Comparison of ENCODE assay signal across 24 cellular contexts in genomic region chr18:14748496-14748895, GRCh38. TPM values are rescaled to one million over a fixed set of nuclear protein-coding genes. Genes with fewer than 3 reads are reported as not detected.
DNase-seq lines count a peak whose midpoint lies in the region; ATAC-seq and TF ChIP-seq lines count a peak whose summit lies in the region.
"Had no signal": no experiment of that assay in that cellular context is flagged by ENCODE, and none has a peak within 500 bp of the region (broad histone marks: within the 10 kb centered on the region; RNA-seq: fewer than 3 reads in every experiment).

No MANE protein-coding gene starts in this region.

- DNase-seq in activated naive CD4-positive, alpha-beta T cell treated with anti-CD3 and anti-CD28 coated beads, Interleukin-2, amount 50 U/mL, for 16 hours = no peak
- DNase-seq in T-helper 17 cell = no peak
- DNase-seq in iPS DF 6.9 (ENCODE audit: low read depth, low spot score) = no peak
- DNase-seq in tibial nerve (ENCODE audit: low spot score in 2 of 2) = no peak
- no peak for DNase-seq in islet precursor cell
- DNase-seq: MG63; NCI-H1417 treated with DMSO at 0.1 percent for 48 hours; NK-92 treated with Interleukin-12 subunit alpha and Interleukin-12 subunit beta, amount 100 ng/mL, for 24 hours; SJCRH30; stomach had no signal

- no peak overlapping the region for H3K27ac ChIP-seq in iPS DF 6.9 (ENCODE audit: low read length)
- H3K27ac ChIP-seq in tibial nerve = peak overlapping the region in 2 of 4 donors; percentile 47 to 81
- H3K27ac ChIP-seq: adrenal gland, C4-2B, Peyer's patch, SJCRH30, stomach, upper lobe of left lung had no signal

- H3K36me3 Mint-ChIP-seq in activated naive CD4-positive, alpha-beta T cell treated with anti-CD3 and anti-CD28 coated beads, Interleukin-2, amount 50 U/mL, for 24 hours = no peaks in the 10 kb centered on the region
- no peaks in the 10 kb centered on the region for H3K36me3 Mint-ChIP-seq in T-helper 17 cell (ENCODE audit: low read depth)
- H3K36me3 Mint-ChIP-seq: IgD-negative memory B cell had no signal

- no peak for TF ChIP-seq CTCF in tibial nerve (IDR thresholded peaks at IDR 0.05)

- H3K4me3 Mint-ChIP-seq in activated naive CD4-positive, alpha-beta T cell treated with anti-CD3 and anti-CD28 coated beads, Interleukin-2, amount 50 U/mL, for 24 hours = peak overlapping the region; percentile 73
- H3K4me3 Mint-ChIP-seq in T-helper 17 cell = peak overlapping the region; percentile 74
- H3K4me3 Mint-ChIP-seq: activated T-helper 17 cell treated with anti-CD3 and anti-CD28 coated beads, Interleukin-2, amount 50 U/mL, for 72 hours; IgD-negative memory B cell had no signal

- peaks cover 6% of the 10 kb centered on the region for H3K4me1 Mint-ChIP-seq in activated naive CD4-positive, alpha-beta T cell treated with anti-CD3 and anti-CD28 coated beads, Interleukin-2, amount 50 U/mL, for 24 hours
- H3K4me1 Mint-ChIP-seq in T-helper 17 cell = no peaks in the 10 kb centered on the region
- H3K4me1 Mint-ChIP-seq: activated T-helper 17 cell treated with anti-CD3 and anti-CD28 coated beads, Interleukin-2, amount 50 U/mL, for 72 hours; IgD-negative memory B cell had no signal

- H3K27ac Mint-ChIP-seq in activated naive CD4-positive, alpha-beta T cell treated with anti-CD3 and anti-CD28 coated beads, Interleukin-2, amount 50 U/mL, for 24 hours = no peak overlapping the region
- H3K27ac Mint-ChIP-seq in T-helper 17 cell = no peak overlapping the region
- H3K27ac Mint-ChIP-seq: activated T-helper 17 cell treated with anti-CD3 and anti-CD28 coated beads, Interleukin-2, amount 50 U/mL, for 72 hours; IgD-negative memory B cell had no signal

- no peaks in the 10 kb centered on the region for H3K9me3 ChIP-seq in T-helper 17 cell (ENCODE audit: control insufficient read depth, low read length, poor library complexity, severe bottlenecking)
- H3K9me3 ChIP-seq in iPS DF 6.9 (ENCODE audit: control insufficient read depth, insufficient read depth, low read length) = no peaks in the 10 kb centered on the region
- H3K9me3 ChIP-seq in tibial nerve = peaks cover 0 to 4% (median 0%) of the 10 kb centered on the region in 4 donors
- H3K9me3 ChIP-seq: adrenal gland, MG63, SJCRH30 had no signal

- H3K27me3 ChIP-seq in iPS DF 6.9 (ENCODE audit: control insufficient read depth, insufficient read depth, low read length) (peaks cover 13% of the 10 kb centered on the region; the same call in 1 of the 2 replicates), tibial nerve (no peaks in the 10 kb centered on the region)
- H3K27me3 ChIP-seq: MG63, Peyer's patch, SJCRH30, upper lobe of left lung had no signal

- no CpG with 5 or more reads among the region's 15 CpGs for WGBS in iPS DF 6.9 (ENCODE audit: insufficient coverage, insufficient read length)
- 38 to 67% methylated on average over 15 of the region's 15 CpGs for WGBS in tibial nerve, 2 donors

- H3K4me1 ChIP-seq in iPS DF 6.9 (ENCODE audit: control insufficient read depth, insufficient read depth, low read length) = no peaks in the 10 kb centered on the region
- H3K4me1 ChIP-seq in tibial nerve = no peaks in the 10 kb centered on the region
- H3K4me1 ChIP-seq: adrenal gland, Peyer's patch, SJCRH30 had no signal

- H3K36me3 ChIP-seq in iPS DF 6.9 (ENCODE audit: control insufficient read depth, insufficient read depth, low read length) (no peaks in the 10 kb centered on the region), tibial nerve (no peaks in the 10 kb centered on the region)
- H3K36me3 ChIP-seq: adrenal gland, MG63, Peyer's patch, SJCRH30, stomach, upper lobe of left lung had no signal

- peaks cover 13% of the 10 kb centered on the region for H3K27me3 Mint-ChIP-seq in activated naive CD4-positive, alpha-beta T cell treated with anti-CD3 and anti-CD28 coated beads, Interleukin-2, amount 50 U/mL, for 24 hours
- H3K27me3 Mint-ChIP-seq in T-helper 17 cell = peaks cover 4% of the 10 kb centered on the region
- H3K27me3 Mint-ChIP-seq: IgD-negative memory B cell had no signal

- no peaks in the 10 kb centered on the region for H3K9me3 Mint-ChIP-seq in activated naive CD4-positive, alpha-beta T cell treated with anti-CD3 and anti-CD28 coated beads, Interleukin-2, amount 50 U/mL, for 24 hours
- H3K9me3 Mint-ChIP-seq: activated T-helper 17 cell treated with anti-CD3 and anti-CD28 coated beads, Interleukin-2, amount 50 U/mL, for 72 hours had no signal

- no peak for TF ChIP-seq EP300 in tibial nerve (IDR thresholded peaks at IDR 0.05)

- ATAC-seq in T-helper 17 cell (no peak), HG02678 (IDR thresholded peaks at IDR 0.05; ENCODE audit: unreplicated experiment) (no peak), GM21381 (IDR thresholded peaks at IDR 0.05; ENCODE audit: unreplicated experiment) (no peak)
- ATAC-seq: activated T-helper 17 cell treated with anti-CD3 and anti-CD28 coated beads, Interleukin-2, amount 50 U/mL, for 72 hours had no signal

- H3K4me3 ChIP-seq in iPS DF 6.9 (ENCODE audit: low read length) = peak overlapping the region; percentile 39; the same call in 1 of the 2 replicates
- peak overlapping the region in 3 of 4 donors; percentile 18 to 50 (median 20) for H3K4me3 ChIP-seq in tibial nerve
- H3K4me3 ChIP-seq: adrenal gland, lung, MG63, SJCRH30, upper lobe of left lung had no signal

- no peak for TF ChIP-seq POLR2A in tibial nerve (IDR thresholded peaks at IDR 0.05)

RNA-seq across cellular contexts. Expression of gene ANKRD30B, which starts 0.5 kb away (rescaled TPM):
- total RNA-seq in T-helper 17 cell (not detected), tibial nerve (10 to 100 TPM in 2 of 4 donors, 1 to 10 TPM in 2; 3.6 to 17.4 (median 9.2) TPM)
- total RNA-seq: activated T-helper 17 cell treated with anti-CD3 and anti-CD28 coated beads, Interleukin-2, amount 50 U/mL, for 72 hours; cardiac septum; H7; lung; NCI-H460; right cardiac atrium; SJCRH30; upper lobe of left lung had no signal

Comparison
In these comparisons a context has a peak if more than half of its experiments do, and no peak if none do; other contexts are left out.
1. RNA of gene ANKRD30B, which starts 0.5 kb away (total RNA-seq): 3.6 to 17.4 TPM in tibial nerve; not detected in T-helper 17 cell; every median in the first group is over 4 times any median in the second.